ENCODE assay signal across 9 cellular contexts in genomic region chr18:29874519-29875098, GRCh38.
DNase-seq lines count a peak whose midpoint lies in the region; ATAC-seq and TF ChIP-seq lines count a peak whose summit lies in the region.
"Had no signal": no experiment of that assay in that cellular context is flagged by ENCODE, and none has a peak within 500 bp of the region (broad histone marks: within the 10 kb centered on the region; RNA-seq: fewer than 3 reads in every experiment).

No MANE protein-coding gene starts in this region.

- no peak overlapping the region for H3K27ac Mint-ChIP-seq in mesothelial cell of epicardium
- no peak overlapping the region for H3K27ac Mint-ChIP-seq in natural killer cell treated with Interleukin-12 subunit alpha and Interleukin-12 subunit beta and Interleukin-15 and Interleukin-18, amount 100 ng/mL, for 72 hours
- H3K27ac Mint-ChIP-seq: activated T-cell treated with anti-CD3 and anti-CD28 coated beads, Interleukin-2, amount 50 U/mL, for 72 hours had no signal

- H3K36me3 Mint-ChIP-seq in mesothelial cell of epicardium, result peaks cover 1% of the 10 kb centered on the region
- H3K36me3 Mint-ChIP-seq in natural killer cell treated with Interleukin-12 subunit alpha and Interleukin-12 subunit beta and Interleukin-15 and Interleukin-18, amount 100 ng/mL, for 72 hours, result no peaks in the 10 kb centered on the region

- peak; percentile 72 for TF ChIP-seq CTCF in mesothelial cell of epicardium (IDR thresholded peaks at IDR 0.05; ENCODE audit: unreplicated experiment)

- H3K9me3 Mint-ChIP-seq in mesothelial cell of epicardium, result peaks cover 17% of the 10 kb centered on the region
- peaks cover 25% of the 10 kb centered on the region for H3K9me3 Mint-ChIP-seq in natural killer cell treated with Interleukin-12 subunit alpha and Interleukin-12 subunit beta and Interleukin-15 and Interleukin-18, amount 100 ng/mL, for 72 hours

- DNase-seq in SIG-M5 treated with dmso at 0.1 percent for 504 hours (lab: John Stamatoyannopoulos, UW; ENCODE audit: unreplicated experiment) (peak; percentile 11), SIG-M5 (lab: John Stamatoyannopoulos, UW) (no peak), NCI-H1048 (lab: John Stamatoyannopoulos, UW) (peak; percentile 38), astrocyte of the hippocampus (ENCODE audit: low read depth, low spot score) (peak; percentile 37), mesothelial cell of epicardium (ENCODE audit: low spot score in 2 of 2, unreplicated experiment in 2 of 2) (no peak)
- no peak for DNase-seq in natural killer cell treated with Interleukin-12 subunit alpha and Interleukin-12 subunit beta and Interleukin-15 and Interleukin-18, amount 100 ng/mL, for 72 hours (ENCODE audit: low spot score)

- H3K27me3 Mint-ChIP-seq in mesothelial cell of epicardium (ENCODE audit: low read depth), result no peaks in the 10 kb centered on the region
- H3K27me3 Mint-ChIP-seq in natural killer cell treated with Interleukin-12 subunit alpha and Interleukin-12 subunit beta and Interleukin-15 and Interleukin-18, amount 100 ng/mL, for 72 hours, result no peaks in the 10 kb centered on the region

- H3K4me3 Mint-ChIP-seq in mesothelial cell of epicardium, result no peak overlapping the region
- H3K4me3 Mint-ChIP-seq in natural killer cell treated with Interleukin-12 subunit alpha and Interleukin-12 subunit beta and Interleukin-15 and Interleukin-18, amount 100 ng/mL, for 72 hours, result no peak overlapping the region
- H3K4me3 Mint-ChIP-seq: activated T-cell treated with anti-CD3 and anti-CD28 coated beads, Interleukin-2, amount 50 U/mL, for 72 hours had no signal

- H3K4me1 Mint-ChIP-seq in mesothelial cell of epicardium, result no peaks in the 10 kb centered on the region
- H3K4me1 Mint-ChIP-seq in natural killer cell treated with Interleukin-12 subunit alpha and Interleukin-12 subunit beta and Interleukin-15 and Interleukin-18, amount 100 ng/mL, for 72 hours (ENCODE audit: low read depth in 2 of 2), result no peaks in the 10 kb centered on the region

- ATAC-seq in GM19328 (IDR thresholded peaks at IDR 0.05; ENCODE audit: unreplicated experiment), result no peak
- ATAC-seq in natural killer cell treated with Interleukin-12 subunit alpha and Interleukin-12 subunit beta and Interleukin-15 and Interleukin-18, amount 100 ng/mL, for 72 hours, result no peak
- ATAC-seq in HG03571 (IDR thresholded peaks at IDR 0.05; ENCODE audit: unreplicated experiment), result no peak
- ATAC-seq: activated T-cell treated with anti-CD3 and anti-CD28 coated beads, Interleukin-2, amount 50 U/mL, for 72 hours had no signal

Comparison
In these comparisons a context has a peak if more than half of its experiments do, and no peak if none do; other contexts are left out.
1. DNase-seq: peak in SIG-M5 treated with dmso at 0.1 percent for 504 hours (single experiment), NCI-H1048 (single experiment) and astrocyte of the hippocampus (single experiment); none in SIG-M5 (single experiment), mesothelial cell of epicardium (0 of 2) and natural killer cell treated with Interleukin-12 subunit alpha and Interleukin-12 subunit beta and Interleukin-15 and Interleukin-18, amount 100 ng/mL, for 72 hours (single experiment).